25 cellular contexts compared by ENCODE assay signal in genomic region chr9:26682041-26682440, GRCh38.
DNase-seq lines count a peak whose midpoint lies in the region; ATAC-seq and TF ChIP-seq lines count a peak whose summit lies in the region.
"Had no signal": no experiment of that assay in that cellular context is flagged by ENCODE, and none has a peak within 500 bp of the region (broad histone marks: within the 10 kb centered on the region; RNA-seq: fewer than 3 reads in every experiment).

No MANE protein-coding gene starts in this region.

- TF ChIP-seq CTCF in VCaP (conservative IDR thresholded peaks at IDR 0.05) = no peak

- intact Hi-C loops in activated T-helper 2 cell treated with anti-CD3 and anti-CD28 coated beads, Interferon-gamma antibody, Interleukin-2, Interleukin-4, amounts not matched to agents 10 μg/mL and 5 μg/mL and 100 μg/mL, durations not matched to agents 14 hours and 24 hours and 36 hours (cut with micrococcal nuclease) = no loop called here

- DNase-seq in HEK293T (ENCODE audit: extremely low spot score) (no peak), NCI-H69 (lab: John Stamatoyannopoulos, UW) (peak; percentile 46)
- no peak for DNase-seq in effector memory CD8-positive, alpha-beta T cell
- DNase-seq in activated T-helper 2 cell treated with anti-CD3 and anti-CD28 coated beads, Interferon-gamma antibody, Interleukin-2, Interleukin-4, amounts not matched to agents 10 μg/mL and 5 μg/mL and 100 μg/mL, durations not matched to agents 14 hours and 24 hours and 36 hours (ENCODE audit: low spot score) = no peak
- DNase-seq in stimulated activated CD4-positive, alpha-beta T cell treated with anti-CD3 and anti-CD28 coated beads, Interleukin-15, amount 100 ng/mL, for 24 hours = no peak
- DNase-seq: 8988T; ACHN; BE2C; C1 segment of cervical spinal cord; CD4-positive, alpha-beta memory T cell; CD4-positive, CD25-positive, alpha-beta regulatory T cell; CD8-positive, alpha-beta memory T cell; COR-L47; DMS 273 treated with DMSO at 0.1 percent for 48 hours; DMS153; DMS53; DMS79; DND-41; EL; GDM1 had no signal

- no peaks in the 10 kb centered on the region for H3K36me3 Mint-ChIP-seq in effector memory CD8-positive, alpha-beta T cell (ENCODE audit: insufficient read depth)
- no peaks in the 10 kb centered on the region for H3K36me3 Mint-ChIP-seq in activated T-helper 2 cell treated with anti-CD3 and anti-CD28 coated beads, Interferon-gamma antibody, Interleukin-2, Interleukin-4, amounts not matched to agents 10 μg/mL and 5 μg/mL and 100 μg/mL, durations not matched to agents 14 hours and 24 hours and 36 hours (ENCODE audit: low read depth)
- H3K36me3 Mint-ChIP-seq: CD14-positive monocyte; CD4-positive, alpha-beta memory T cell; CD4-positive, CD25-positive, alpha-beta regulatory T cell; CD8-positive, alpha-beta memory T cell had no signal

- H3K4me3 Mint-ChIP-seq in effector memory CD8-positive, alpha-beta T cell = no peak overlapping the region
- H3K4me3 Mint-ChIP-seq in activated T-helper 2 cell treated with anti-CD3 and anti-CD28 coated beads, Interferon-gamma antibody, Interleukin-2, Interleukin-4, amounts not matched to agents 10 μg/mL and 5 μg/mL and 100 μg/mL, durations not matched to agents 14 hours and 24 hours and 36 hours (ENCODE audit: low read depth) = no peak overlapping the region
- H3K4me3 Mint-ChIP-seq: CD14-positive monocyte; CD4-positive, alpha-beta memory T cell; CD4-positive, CD25-positive, alpha-beta regulatory T cell; CD8-positive, alpha-beta memory T cell had no signal

- H3K27me3 Mint-ChIP-seq in effector memory CD8-positive, alpha-beta T cell = peaks cover 0 to 5% of the 10 kb centered on the region in 2 donors
- H3K27me3 Mint-ChIP-seq in activated T-helper 2 cell treated with anti-CD3 and anti-CD28 coated beads, Interferon-gamma antibody, Interleukin-2, Interleukin-4, amounts not matched to agents 10 μg/mL and 5 μg/mL and 100 μg/mL, durations not matched to agents 14 hours and 24 hours and 36 hours (ENCODE audit: low read depth) = no peaks in the 10 kb centered on the region
- H3K27me3 Mint-ChIP-seq: CD8-positive, alpha-beta memory T cell had no signal

- POLR2A ChIA-PET in HEK293T (lab: Yijun Ruan, JAX) = no interaction called here

- no peaks in the 10 kb centered on the region for H3K4me1 Mint-ChIP-seq in effector memory CD8-positive, alpha-beta T cell (ENCODE audit: low read depth in 2 of 2)
- H3K4me1 Mint-ChIP-seq in activated T-helper 2 cell treated with anti-CD3 and anti-CD28 coated beads, Interferon-gamma antibody, Interleukin-2, Interleukin-4, amounts not matched to agents 10 μg/mL and 5 μg/mL and 100 μg/mL, durations not matched to agents 14 hours and 24 hours and 36 hours (ENCODE audit: low read depth) = no peaks in the 10 kb centered on the region
- H3K4me1 Mint-ChIP-seq: CD14-positive monocyte; CD4-positive, alpha-beta memory T cell; CD4-positive, CD25-positive, alpha-beta regulatory T cell; CD8-positive, alpha-beta memory T cell had no signal

- H3K27ac Mint-ChIP-seq in effector memory CD8-positive, alpha-beta T cell = no peak overlapping the region
- no peak overlapping the region for H3K27ac Mint-ChIP-seq in activated T-helper 2 cell treated with anti-CD3 and anti-CD28 coated beads, Interferon-gamma antibody, Interleukin-2, Interleukin-4, amounts not matched to agents 10 μg/mL and 5 μg/mL and 100 μg/mL, durations not matched to agents 14 hours and 24 hours and 36 hours
- H3K27ac Mint-ChIP-seq: CD14-positive monocyte; CD4-positive, alpha-beta memory T cell; CD4-positive, CD25-positive, alpha-beta regulatory T cell; CD8-positive, alpha-beta memory T cell had no signal

- ATAC-seq in effector memory CD8-positive, alpha-beta T cell (replicated peaks) = no peak
- no peak for ATAC-seq in GM18517 (IDR thresholded peaks at IDR 0.05; ENCODE audit: unreplicated experiment)
- ATAC-seq: GM12878 had no signal

- H3K9me3 Mint-ChIP-seq in effector memory CD8-positive, alpha-beta T cell = no peaks in the 10 kb centered on the region
- no peaks in the 10 kb centered on the region for H3K9me3 Mint-ChIP-seq in activated T-helper 2 cell treated with anti-CD3 and anti-CD28 coated beads, Interferon-gamma antibody, Interleukin-2, Interleukin-4, amounts not matched to agents 10 μg/mL and 5 μg/mL and 100 μg/mL, durations not matched to agents 14 hours and 24 hours and 36 hours
- H3K9me3 Mint-ChIP-seq: CD4-positive, alpha-beta memory T cell had no signal

- CTCF ChIA-PET in HEK293T (lab: Yijun Ruan, JAX) = no interaction called here

- peak overlapping the region; percentile 54 for H3K27ac ChIP-seq in VCaP
- H3K27ac ChIP-seq: BLaER1 had no signal

TF ChIP-seq in HEK293T, 16 proteins besides CTCF, POLR2A, EP300 and RAD21:
- 0 out of 2 replicates have a peak, but pooled peaks have one; percentile 11 for TF ChIP-seq CTBP1 (IDR thresholded peaks at IDR 0.05; ENCODE audit: borderline replicate concordance)
- TF ChIP-seq PKNOX1 (IDR thresholded peaks at IDR 0.05) = no peak
